Comparison of ENCODE assay signal across 14 cellular contexts in the genomic region with DNA sequence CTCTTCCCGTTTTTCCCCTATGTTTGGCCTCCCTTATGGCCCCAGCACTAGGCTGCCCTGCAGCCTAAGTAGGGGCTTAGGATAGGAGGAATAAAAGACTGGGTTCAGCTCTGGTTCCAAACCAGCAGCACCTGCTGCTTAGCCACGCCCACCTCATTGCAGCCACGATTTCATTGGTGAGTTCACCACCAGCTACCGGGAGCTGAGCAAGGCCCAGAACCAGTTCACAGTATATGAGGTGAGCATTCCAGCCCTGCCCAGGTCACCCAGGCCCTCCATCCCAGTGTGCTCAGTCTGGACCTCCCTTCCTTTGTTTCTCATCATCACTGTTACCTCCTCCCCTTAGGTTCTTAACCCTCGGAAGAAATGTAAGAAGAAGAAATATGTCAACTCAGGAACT. TPM values are rescaled to one million over a fixed set of nuclear protein-coding genes. Genes with fewer than 3 reads are reported as not detected.
DNase-seq lines count a peak whose midpoint lies in the region; ATAC-seq and TF ChIP-seq lines count a peak whose summit lies in the region.
"Had no signal": no experiment of that assay in that cellular context is flagged by ENCODE, and none has a peak within 500 bp of the region (broad histone marks: within the 10 kb centered on the region; RNA-seq: fewer than 3 reads in every experiment).

No MANE protein-coding gene starts in this region.

- no peaks in the 10 kb centered on the region for H3F3A ChIP-seq in PC-9 (ENCODE audit: insufficient read depth, low read depth)

- H3K27ac Mint-ChIP-seq in MCF 10A (ENCODE audit: low read depth, unreplicated experiment) = no peak overlapping the region
- H3K27ac Mint-ChIP-seq in CD4-positive, alpha-beta T cell = no peak overlapping the region
- H3K27ac Mint-ChIP-seq: CD8-positive, alpha-beta T cell; mesothelial cell of epicardium had no signal

- CTCF ChIA-PET in MCF 10A (lab: Yijun Ruan, JAX) (interaction anchor here (0.6 to 2.0 kb wide), 21 partner anchors 9 to 720 kb away, joined by 3 to 15 read pairs (median 4); a partner anchor contains a TSS), Panc1 (lab: Charles Lee) (no interaction called here), PC-9 (lab: Charles Lee) (interaction anchor here (0.5 to 1.0 kb wide), 2 partner anchors 11 to 15 kb away, joined by 3 to 4 read pairs; no protein-coding TSS in a partner anchor)
- CTCF ChIA-PET in CD4-positive, alpha-beta T cell (lab: Charles Lee) = no interaction called here

- H3K9me2 ChIP-seq in PC-9 (ENCODE audit: insufficient read depth) = no peaks in the 10 kb centered on the region

- no peaks in the 10 kb centered on the region for H3K9me3 ChIP-seq in breast epithelium
- no peaks in the 10 kb centered on the region for H3K9me3 ChIP-seq in Panc1 (ENCODE audit: control insufficient read depth, insufficient read depth, low read depth, low read length)
- no peaks in the 10 kb centered on the region for H3K9me3 ChIP-seq in gastroesophageal sphincter
- no peaks in the 10 kb centered on the region for H3K9me3 ChIP-seq in uterus
- no peaks in the 10 kb centered on the region for H3K9me3 ChIP-seq in PC-9 (ENCODE audit: insufficient read depth, low read depth)
- H3K9me3 ChIP-seq in CD4-positive, alpha-beta T cell (ENCODE audit: control insufficient read depth, low read length) = no peaks in the 10 kb centered on the region

- 18 to 32% methylated on average over 3 to 5 of the region's 5 CpGs for WGBS in gastroesophageal sphincter (ENCODE audit: low coverage in 1 of 2), 2 donors

- no peaks in the 10 kb centered on the region for H3K4me1 ChIP-seq in breast epithelium
- H3K4me1 ChIP-seq in Panc1 (ENCODE audit: control insufficient read depth, insufficient read depth, low read length) = 0 out of 2 replicates have a peak, but pooled peaks cover 4% of the 10 kb centered on the region
- peaks cover 0 to 16% (median 3%) of the 10 kb centered on the region in 3 donors for H3K4me1 ChIP-seq in gastroesophageal sphincter
- no peaks in the 10 kb centered on the region for H3K4me1 ChIP-seq in uterus
- H3K4me1 ChIP-seq in PC-9 (replicated peaks; ENCODE audit: insufficient read depth) = no peaks in the 10 kb centered on the region

- H3K4me2 ChIP-seq in PC-9 = no peak overlapping the region

- H3K36me3 Mint-ChIP-seq in MCF 10A (ENCODE audit: insufficient read depth, unreplicated experiment) = no peaks in the 10 kb centered on the region
- H3K36me3 Mint-ChIP-seq in CD4-positive, alpha-beta T cell (ENCODE audit: low read depth) = no peaks in the 10 kb centered on the region
- H3K36me3 Mint-ChIP-seq: CD8-positive, alpha-beta T cell; mesothelial cell of epicardium had no signal

- no peak for TF ChIP-seq EP300 in gastroesophageal sphincter (IDR thresholded peaks at IDR 0.05)

- H3K4me3 Mint-ChIP-seq in MCF 10A (ENCODE audit: unreplicated experiment) = no peak overlapping the region
- no peak overlapping the region for H3K4me3 Mint-ChIP-seq in CD4-positive, alpha-beta T cell
- H3K4me3 Mint-ChIP-seq: CD8-positive, alpha-beta T cell; mesothelial cell of epicardium had no signal

- ATAC-seq in Panc1 (0 out of 2 replicates have a peak, but pooled peaks have one; percentile 37), gastroesophageal sphincter (peak; percentile 8)
- no peak for ATAC-seq in CD4-positive, alpha-beta T cell (ENCODE audit: poor library complexity)

- H3K27ac ChIP-seq in breast epithelium = peak overlapping the region; percentile 50 to 86
- H3K27ac ChIP-seq in Panc1 (ENCODE audit: low read length) = no peak overlapping the region
- peak overlapping the region in 3 of 4 donors; percentile 57 to 72 (median 67) for H3K27ac ChIP-seq in gastroesophageal sphincter
- peak overlapping the region; percentile 77 to 78 for H3K27ac ChIP-seq in uterus
- no peak overlapping the region for H3K27ac ChIP-seq in PC-9
- H3K27ac ChIP-seq in CD4-positive, alpha-beta T cell (ENCODE audit: low read depth, low read length) = no peak overlapping the region
- H3K27ac ChIP-seq: RWPE1, WERI-Rb-1 had no signal

- no peak for TF ChIP-seq POLR2A in breast epithelium (IDR thresholded peaks at IDR 0.05)
- no peak for TF ChIP-seq POLR2A in gastroesophageal sphincter (IDR thresholded peaks at IDR 0.05)
- no peak for TF ChIP-seq POLR2A in uterus (IDR thresholded peaks at IDR 0.05)

- H3K36me3 ChIP-seq in breast epithelium (no peaks in the 10 kb centered on the region), Panc1 (ENCODE audit: control insufficient read depth, insufficient read depth, low read length) (no peaks in the 10 kb centered on the region), gastroesophageal sphincter (no peaks in the 10 kb centered on the region), uterus (no peaks in the 10 kb centered on the region), PC-9 (ENCODE audit: low read depth) (no peaks in the 10 kb centered on the region)
- H3K36me3 ChIP-seq: WERI-Rb-1 had no signal

- no peaks in the 10 kb centered on the region for H4K20me1 ChIP-seq in PC-9 (ENCODE audit: insufficient read depth)

- TF ChIP-seq CTCF in breast epithelium (IDR thresholded peaks at IDR 0.05) = no peak
- TF ChIP-seq CTCF in MCF 10A (IDR thresholded peaks at IDR 0.05; ENCODE audit: unreplicated experiment) = no peak
- TF ChIP-seq CTCF in Panc1 (IDR thresholded peaks at IDR 0.05) = no peak
- no peak for TF ChIP-seq CTCF in gastroesophageal sphincter (IDR thresholded peaks at IDR 0.05)
- TF ChIP-seq CTCF in uterus (IDR thresholded peaks at IDR 0.05) = no peak
- TF ChIP-seq CTCF in PC-9 (conservative IDR thresholded peaks at IDR 0.05) = no peak
- TF ChIP-seq CTCF in CD4-positive, alpha-beta T cell (IDR thresholded peaks at IDR 0.05) = no peak

- H3K27me3 ChIP-seq in breast epithelium (no peaks in the 10 kb centered on the region), Panc1 (ENCODE audit: control insufficient read depth, insufficient read depth, low read length) (peaks cover 4% of the 10 kb centered on the region), gastroesophageal sphincter (no peaks in the 10 kb centered on the region), uterus (no peaks in the 10 kb centered on the region), PC-9 (ENCODE audit: insufficient read depth, low read depth) (peaks cover 55% of the 10 kb centered on the region)
- no peaks in the 10 kb centered on the region for H3K27me3 ChIP-seq in CD4-positive, alpha-beta T cell (ENCODE audit: control insufficient read depth, insufficient read depth, low read length)

- peaks cover 7% of the 10 kb centered on the region for H3K4me1 Mint-ChIP-seq in MCF 10A (ENCODE audit: insufficient read depth, unreplicated experiment)
- peaks cover 15% of the 10 kb centered on the region for H3K4me1 Mint-ChIP-seq in CD4-positive, alpha-beta T cell (ENCODE audit: low read depth)

- no peaks in the 10 kb centered on the region for H3K79me2 ChIP-seq in PC-9 (ENCODE audit: low read depth)

- H3K4me3 ChIP-seq in breast epithelium (no peak overlapping the region), Panc1 (ENCODE audit: low read depth in 2 of 2, low read length in 2 of 2) (no peak overlapping the region), gastroesophageal sphincter (no peak overlapping the region), uterus (no peak overlapping the region), PC-9 (no peak overlapping the region)

- DNase-seq in breast epithelium (ENCODE audit: low spot score in 2 of 2) = no peak
- DNase-seq in MCF 10A (ENCODE audit: unreplicated experiment) = no peak
- no peak for DNase-seq in Panc1 (ENCODE audit: low read depth, low spot score)
- no peak for DNase-seq in uterus
- no peak for DNase-seq in cerebellar nuclear complex (lab: John Stamatoyannopoulos, UW)
- DNase-seq in PC-9 = no peak
- no peak for DNase-seq in CD4-positive, alpha-beta T cell
- DNase-seq: NCI-H187, WERI-Rb-1 had no signal

- intact Hi-C loops in breast epithelium (cut with DNase I; ENCODE audit: low total_unique reads) (no loop called here), MCF 10A (cut with micrococcal nuclease) (loop anchor here (2.0 to 10.0 kb wide), 5 partner anchors 77 to 312 kb away; a partner anchor contains a TSS), Panc1 (cut with micrococcal nuclease; ENCODE audit: unreplicated experiment) (no loop called here), uterus (cut with DNase I; ENCODE audit: low total_unique reads) (no loop called here), PC-9 (cut with micrococcal nuclease; ENCODE audit: unreplicated experiment) (loop anchor here (10.0 kb wide), 2 partner anchors 230 to 1020 kb away; no protein-coding TSS in a partner anchor)
- intact Hi-C loops in CD4-positive, alpha-beta T cell (cut with DNase I, micrococcal nuclease) = no loop called here

- H3K27me3 Mint-ChIP-seq in MCF 10A (ENCODE audit: insufficient read depth, unreplicated experiment) = peaks cover 59% of the 10 kb centered on the region
- peaks cover 2% of the 10 kb centered on the region for H3K27me3 Mint-ChIP-seq in CD4-positive, alpha-beta T cell

- no peaks in the 10 kb centered on the region for H3K9me3 Mint-ChIP-seq in MCF 10A (ENCODE audit: unreplicated experiment)
- H3K9me3 Mint-ChIP-seq in CD4-positive, alpha-beta T cell = no peaks in the 10 kb centered on the region
- H3K9me3 Mint-ChIP-seq: CD8-positive, alpha-beta T cell; mesothelial cell of epicardium had no signal

- no peak overlapping the region for H2AFZ ChIP-seq in PC-9

- in situ Hi-C loops in Panc1 (cut with HindIII; ENCODE audit: low pct_unique_long_range_greater_than_20kb, low sequenced_read_pairs) = no loop called here

- no TSS peak for BruUV-seq in MCF 10A (replicated peaks; lab: Mats Ljungman, UMichigan)
- no TSS peak for BruUV-seq in Panc1 (replicated peaks; lab: Mats Ljungman, UMichigan)
- no TSS peak for BruUV-seq in PC-9 (replicated peaks; lab: Mats Ljungman, UMichigan)

- POLR2A ChIA-PET in MCF 10A (lab: Yijun Ruan, JAX) = interaction anchor here (1.2 to 1.4 kb wide), 3 partner anchors 17 to 78 kb away, joined by 3 to 11 read pairs (median 3); a partner anchor contains a TSS
- POLR2A ChIA-PET in Panc1 (lab: Charles Lee) = no interaction called here
- POLR2A ChIA-PET in PC-9 (lab: Charles Lee; ENCODE audit: unreplicated experiment) = no interaction called here
- POLR2A ChIA-PET in CD4-positive, alpha-beta T cell (lab: Charles Lee) = interaction anchor here (0.8 kb wide), 1 partner anchor 16 kb away, joined by 3 read pairs; a partner anchor contains a TSS

RNA-seq across cellular contexts. Expression of a gene that starts 11.5 kb away (rescaled TPM):
- total RNA-seq in breast epithelium (not detected), MCF 10A (2022) (not detected in 2 replicates), Panc1 (2021; ENCODE audit: unreplicated experiment) (0.13 TPM), gastroesophageal sphincter (1 to 10 TPM in 1 of 4 donors, not detected in 3; 1.1 TPM), uterus (not detected), PC-9 (2021) (not detected in 2 replicates)
- polyA plus RNA-seq in Panc1 (2012; ENCODE audit: insufficient read length) = not detected
- under 1 TPM; 0.33 to 0.45 TPM for total RNA-seq in CD4-positive, alpha-beta T cell
- total RNA-seq: pulmonary artery endothelial cell had no signal

RNA-seq across cellular contexts. Expression of a gene that starts 16.4 kb away (rescaled TPM):
- total RNA-seq in breast epithelium (10 to 100 TPM; 14.7 to 19.7 (median 19.3) TPM), MCF 10A (2022) (19.9 and 21.4 TPM in 2 replicates), Panc1 (2021; ENCODE audit: unreplicated experiment) (17.4 TPM), gastroesophageal sphincter (10 to 100 TPM; 18.0 to 25.4 (median 21.6) TPM), uterus (10 to 100 TPM; 10.8 to 36.0 (median 16.7) TPM), PC-9 (2021) (15.9 and 18.3 TPM in 2 replicates)
- 11.7 TPM for polyA plus RNA-seq in Panc1 (2012; ENCODE audit: insufficient read length)
- total RNA-seq in CD4-positive, alpha-beta T cell = 10 to 100 TPM; 23.7 to 25.6 TPM

RNA-seq across cellular contexts. Expression of a gene that starts 34.6 kb away (rescaled TPM):
- total RNA-seq in breast epithelium = 10 to 100 TPM; 21.3 to 33.4 (median 23.3) TPM
- 15.3 and 17.7 TPM in 2 replicates for total RNA-seq in MCF 10A (2022)
- 32.5 TPM for total RNA-seq in Panc1 (2021; ENCODE audit: unreplicated experiment)
- polyA plus RNA-seq in Panc1 (2012; ENCODE audit: insufficient read length) = 24.6 TPM
- 10 to 100 TPM; 22.1 to 33.8 (median 25.9) TPM for total RNA-seq in gastroesophageal sphincter
- total RNA-seq in uterus = 10 to 100 TPM; 29.8 to 60.7 (median 44.2) TPM
- 22.1 and 24.3 TPM in 2 replicates for total RNA-seq in PC-9 (2021)
- 1 to 10 TPM; 7.1 to 8.9 TPM for total RNA-seq in CD4-positive, alpha-beta T cell

RNA-seq across cellular contexts. Expression of a gene that starts 54.6 kb away (rescaled TPM):
- 10 to 100 TPM; 25.2 to 58.7 (median 40.0) TPM for total RNA-seq in breast epithelium
- total RNA-seq in MCF 10A (2022) = 8.3 and 11.7 TPM in 2 replicates
- 9.7 TPM for total RNA-seq in Panc1 (2021; ENCODE audit: unreplicated experiment)
- polyA plus RNA-seq in Panc1 (2012; ENCODE audit: insufficient read length) = 21.1 TPM
- 10 to 100 TPM; 54.5 to 81.3 (median 69.7) TPM for total RNA-seq in gastroesophageal sphincter
- total RNA-seq in uterus = 10 to 100 TPM; 19.1 to 63.0 (median 56.7) TPM
- total RNA-seq in PC-9 (2021) = 2.0 and 3.1 TPM in 2 replicates
- 1 to 10 TPM in 1 of 2 experiments, under 1 TPM in 1; 0.74 to 1.1 TPM for total RNA-seq in CD4-positive, alpha-beta T cell
- total RNA-seq: CD8-positive, alpha-beta T cell had no signal

Comparison
In these comparisons a context has a peak if more than half of its experiments do, and no peak if none do; other contexts are left out.
1. intact Hi-C loops: an anchor here in MCF 10A (2.0 to 10.0 kb wide) and PC-9 (10.0 kb wide); none called in breast epithelium, Panc1, uterus and CD4-positive, alpha-beta T cell.
2. H3K27ac ChIP-seq: peak in breast epithelium (2 of 2), gastroesophageal sphincter (3 of 4) and uterus (2 of 2); none in Panc1 (single experiment), PC-9 (single experiment) and CD4-positive, alpha-beta T cell (single experiment).
3. CTCF ChIA-PET loops: an anchor here in MCF 10A (0.6 to 2.0 kb wide) and PC-9 (0.5 to 1.0 kb wide); none called in Panc1 and CD4-positive, alpha-beta T cell.
4. POLR2A ChIA-PET loops: an anchor here in MCF 10A (1.2 to 1.4 kb wide) and CD4-positive, alpha-beta T cell (0.8 kb wide); none called in Panc1 and PC-9.